In the genomic region with DNA sequence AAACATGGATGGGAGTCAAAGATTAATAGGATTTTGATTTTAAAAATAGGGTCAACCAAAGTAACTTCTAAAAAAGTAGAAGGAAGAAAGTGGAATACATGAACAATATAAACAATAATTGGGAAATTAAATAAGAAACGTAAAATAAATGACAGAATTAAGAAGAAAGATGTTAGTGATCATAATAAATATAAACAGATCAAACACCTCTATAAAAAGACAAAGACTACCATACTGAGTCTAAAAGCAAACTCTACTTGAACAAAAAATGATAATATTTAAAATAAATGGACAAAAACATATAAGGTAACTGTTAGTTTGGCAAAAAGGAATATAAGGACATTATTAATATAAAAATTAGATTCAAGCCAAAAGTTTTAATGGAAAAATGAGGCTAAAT, we compare ENCODE assay signal across 25 cellular contexts.
"Had no signal": no experiment of that assay in that cellular context is flagged by ENCODE, and none has a peak within 500 bp of the region (broad histone marks: within the 10 kb centered on the region; RNA-seq: fewer than 3 reads in every experiment).

No MANE protein-coding gene starts in this region.

- H3K27ac Mint-ChIP-seq: dendritic cell treated with granulocyte-macrophage colony-stimulating factor and Interleukin-4, amounts not matched to agents 40 ng/mL and 50 ng/mL, for 4 days; effector memory CD8-positive, alpha-beta T cell; endodermal cell; immature natural killer cell; mesothelial cell of epicardium; naive B cell had no signal

- H3K4me1 ChIP-seq: colonic mucosa, esophagus squamous epithelium, gastroesophageal sphincter, heart left ventricle, left lung, lower lobe of right lung had no signal

- H3K27ac ChIP-seq: colonic mucosa, epithelial cell of prostate, esophagus squamous epithelium, gastroesophageal sphincter, heart left ventricle, hepatocyte, left lung, lower lobe of right lung had no signal

- H3K4me1 Mint-ChIP-seq: endodermal cell, immature natural killer cell, mesothelial cell of epicardium had no signal

- H3K36me3 ChIP-seq: colonic mucosa, esophagus squamous epithelium, gastroesophageal sphincter, heart left ventricle, left lung, lower lobe of right lung had no signal

- H3K4me3 ChIP-seq: colonic mucosa, esophagus squamous epithelium, gastroesophageal sphincter, heart left ventricle, hepatocyte, left lung, lower lobe of right lung, mucosa of descending colon had no signal

- H3K4me3 Mint-ChIP-seq: dendritic cell treated with granulocyte-macrophage colony-stimulating factor and Interleukin-4, amounts not matched to agents 40 ng/mL and 50 ng/mL, for 4 days; effector memory CD8-positive, alpha-beta T cell; endodermal cell; immature natural killer cell; mesothelial cell of epicardium; naive B cell had no signal

- H3K9me3 ChIP-seq: colonic mucosa, esophagus squamous epithelium, lower lobe of right lung, mucosa of descending colon had no signal

- FAIRE-seq: endometrium had no signal

- H3K36me3 Mint-ChIP-seq: immature natural killer cell, mesothelial cell of epicardium had no signal

- H3K9me3 Mint-ChIP-seq: effector memory CD8-positive, alpha-beta T cell; endodermal cell had no signal

- DNase-seq: colonic mucosa; cortex of kidney; effector CD8-positive, alpha-beta T cell; effector memory CD8-positive, alpha-beta T cell; endodermal cell; erythroblast; esophagus squamous epithelium; foreskin fibroblast; heart left ventricle; hypothalamus; immature natural killer cell; islet precursor cell; left cardiac atrium; left lung; left ventricle myocardium superior; lower lobe of right lung; mesenchymal stem cell; mucosa of descending colon; naive B cell had no signal
